Comparison of ENCODE assay signal across 19 cellular contexts in genomic region chr16:12600536-12601256, GRCh38.
"Had no signal": no experiment of that assay in that cellular context is flagged by ENCODE, and none has a peak within 500 bp of the region (broad histone marks: within the 10 kb centered on the region; RNA-seq: fewer than 3 reads in every experiment).

No MANE protein-coding gene starts in this region.

- H3K27ac Mint-ChIP-seq: memory B cell, natural killer cell had no signal

- H3K4me3 Mint-ChIP-seq: memory B cell; natural killer cell; neural crest cell; stimulated activated naive CD8-positive, alpha-beta T cell treated with anti-CD3 and anti-CD28 coated beads, Interleukin-15, amount 100 ng/mL, for 72 hours had no signal

- H3K9me3 Mint-ChIP-seq: memory B cell, natural killer cell had no signal

- H3K4me1 ChIP-seq: colonic mucosa, esophagus squamous epithelium, prostate gland, right atrium auricular region, suprapubic skin, transverse colon had no signal

- ATAC-seq: left lobe of liver; natural killer cell; sciatic nerve; stimulated activated naive CD8-positive, alpha-beta T cell treated with anti-CD3 and anti-CD28 coated beads, Interleukin-15, amount 100 ng/mL, for 72 hours had no signal

- H3K4me1 Mint-ChIP-seq: memory B cell; natural killer cell; stimulated activated naive CD8-positive, alpha-beta T cell treated with anti-CD3 and anti-CD28 coated beads, Interleukin-15, amount 100 ng/mL, for 72 hours had no signal

- H3K36me3 ChIP-seq: colonic mucosa, esophagus squamous epithelium, prostate gland, right atrium auricular region, suprapubic skin, transverse colon had no signal

- H3K4me3 ChIP-seq: colonic mucosa, esophagus squamous epithelium, lung, prostate gland, right atrium auricular region, suprapubic skin, transverse colon had no signal

- H3K27ac ChIP-seq: colonic mucosa, esophagus squamous epithelium, prostate gland, right atrium auricular region, suprapubic skin, transverse colon had no signal

- H3K9me3 ChIP-seq: colonic mucosa, esophagus squamous epithelium, prostate gland, right atrium auricular region, suprapubic skin, transverse colon had no signal

- H3K36me3 Mint-ChIP-seq: memory B cell, natural killer cell had no signal

- H3K27me3 ChIP-seq: colonic mucosa, esophagus squamous epithelium, right atrium auricular region, suprapubic skin, transverse colon had no signal

- DNase-seq: central memory CD4-positive, alpha-beta T cell; colonic mucosa; dermis blood vessel endothelial cell; effector memory CD4-positive, alpha-beta T cell; erythroblast; esophagus squamous epithelium; kidney; natural killer cell; stimulated activated naive CD4-positive, alpha-beta T cell; stimulated activated naive CD8-positive, alpha-beta T cell treated with anti-CD3 and anti-CD28 coated beads, Interleukin-15, amount 100 ng/mL, for 72 hours; transverse colon had no signal
